In genomic region chr14:62076825-62077660, GRCh38 we compare ENCODE assay signal across 19 cellular contexts.
DNase-seq lines count a peak whose midpoint lies in the region; ATAC-seq, FAIRE-seq and TF ChIP-seq lines count a peak whose summit lies in the region.
"Had no signal": no experiment of that assay in that cellular context is flagged by ENCODE, and none has a peak within 500 bp of the region (broad histone marks: within the 10 kb centered on the region; RNA-seq: fewer than 3 reads in every experiment).

No MANE protein-coding gene starts in this region.

- H3K27ac Mint-ChIP-seq in activated naive CD4-positive, alpha-beta T cell treated with anti-CD3 and anti-CD28 coated beads, Interleukin-2, amount 50 U/mL, for 24 hours, result no peak overlapping the region
- peak overlapping the region; percentile 4 to 53 for H3K27ac Mint-ChIP-seq in stimulated activated naive CD8-positive, alpha-beta T cell treated with anti-CD3 and anti-CD28 coated beads, Interleukin-15, amount 100 ng/mL, for 72 hours
- H3K27ac Mint-ChIP-seq: mesothelial cell of epicardium had no signal

- ATAC-seq in stimulated activated naive CD8-positive, alpha-beta T cell treated with anti-CD3 and anti-CD28 coated beads, Interleukin-15, amount 100 ng/mL, for 72 hours, result peak; percentile 8
- no peak for ATAC-seq in HG02763 (IDR thresholded peaks at IDR 0.05; ENCODE audit: unreplicated experiment)
- ATAC-seq: left cardiac atrium had no signal

- peak overlapping the region; percentile 23 for H3K4me3 Mint-ChIP-seq in activated naive CD4-positive, alpha-beta T cell treated with anti-CD3 and anti-CD28 coated beads, Interleukin-2, amount 50 U/mL, for 24 hours
- peak overlapping the region in 1 of 2 donors; percentile 38 for H3K4me3 Mint-ChIP-seq in stimulated activated naive CD8-positive, alpha-beta T cell treated with anti-CD3 and anti-CD28 coated beads, Interleukin-15, amount 100 ng/mL, for 72 hours
- H3K4me3 Mint-ChIP-seq: mesothelial cell of epicardium had no signal

- no peaks in the 10 kb centered on the region for H3K36me3 ChIP-seq in bronchial epithelial cell (ENCODE audit: control insufficient read depth, insufficient read depth, low read length)
- H3K36me3 ChIP-seq: neutrophil had no signal

- H3K27me3 ChIP-seq in bronchial epithelial cell (ENCODE audit: control insufficient read depth, insufficient read depth, low read length), result no peaks in the 10 kb centered on the region
- H3K27me3 ChIP-seq: neutrophil had no signal

- TF ChIP-seq CTCF in bronchial epithelial cell (IDR thresholded peaks at IDR 0.05; ENCODE audit: insufficient read depth, low read length, severe bottlenecking), result no peak

- H3K4me1 Mint-ChIP-seq in activated naive CD4-positive, alpha-beta T cell treated with anti-CD3 and anti-CD28 coated beads, Interleukin-2, amount 50 U/mL, for 24 hours, result peaks cover 43% of the 10 kb centered on the region
- H3K4me1 Mint-ChIP-seq in stimulated activated naive CD8-positive, alpha-beta T cell treated with anti-CD3 and anti-CD28 coated beads, Interleukin-15, amount 100 ng/mL, for 72 hours, result peaks cover 30% of the 10 kb centered on the region
- H3K4me1 Mint-ChIP-seq: mesothelial cell of epicardium had no signal

- FAIRE-seq in bronchial epithelial cell (lab: Jason Lieb, UNC), result peak; percentile 64
- FAIRE-seq: G401.6 had no signal

- H3K36me3 Mint-ChIP-seq in activated naive CD4-positive, alpha-beta T cell treated with anti-CD3 and anti-CD28 coated beads, Interleukin-2, amount 50 U/mL, for 24 hours, result no peaks in the 10 kb centered on the region
- H3K36me3 Mint-ChIP-seq: mesothelial cell of epicardium, T-cell had no signal

- no peaks in the 10 kb centered on the region for H3K9me3 Mint-ChIP-seq in activated naive CD4-positive, alpha-beta T cell treated with anti-CD3 and anti-CD28 coated beads, Interleukin-2, amount 50 U/mL, for 24 hours
- H3K9me3 Mint-ChIP-seq in stimulated activated naive CD8-positive, alpha-beta T cell treated with anti-CD3 and anti-CD28 coated beads, Interleukin-15, amount 100 ng/mL, for 72 hours, result no peaks in the 10 kb centered on the region
- H3K9me3 Mint-ChIP-seq: mesothelial cell of epicardium, T-cell had no signal

- no peaks in the 10 kb centered on the region for H3K27me3 Mint-ChIP-seq in activated naive CD4-positive, alpha-beta T cell treated with anti-CD3 and anti-CD28 coated beads, Interleukin-2, amount 50 U/mL, for 24 hours
- no peaks in the 10 kb centered on the region for H3K27me3 Mint-ChIP-seq in stimulated activated naive CD8-positive, alpha-beta T cell treated with anti-CD3 and anti-CD28 coated beads, Interleukin-15, amount 100 ng/mL, for 72 hours

- DNase-seq in activated naive CD4-positive, alpha-beta T cell treated with Interleukin-2 at 50 U/mL for 16 hours, result no peak
- peak; percentile 83 to 93 for DNase-seq in NCI-H524 (lab: John Stamatoyannopoulos, UW)
- no peak for DNase-seq in bronchial epithelial cell (ENCODE audit: low read depth)
- DNase-seq in stimulated activated naive CD8-positive, alpha-beta T cell treated with anti-CD3 and anti-CD28 coated beads, Interleukin-15, amount 100 ng/mL, for 72 hours, result no peak
- no peak for DNase-seq in stimulated activated CD4-positive, alpha-beta T cell treated with anti-CD3 and anti-CD28 coated beads, Interleukin-15, amount 100 ng/mL, for 24 hours
- DNase-seq in SW480 (ENCODE audit: low spot score), result no peak
- DNase-seq: ACHN, activated gamma-delta T cell, cortex of kidney, foreskin fibroblast, left cardiac atrium, NCI-H2081 treated with DMSO at 0.1 percent for 48 hours, NCI-H748 treated with DMSO at 0.1 percent for 48 hours had no signal

- H3K4me3 ChIP-seq in bronchial epithelial cell (ENCODE audit: low read depth, low read length), result no peak overlapping the region

Comparison
In these comparisons a context has a peak if more than half of its experiments do, and no peak if none do; other contexts are left out.
1. DNase-seq: peak in NCI-H524 (2 of 2); none in activated naive CD4-positive, alpha-beta T cell treated with Interleukin-2 at 50 U/mL for 16 hours (single experiment), bronchial epithelial cell (single experiment), stimulated activated naive CD8-positive, alpha-beta T cell treated with anti-CD3 and anti-CD28 coated beads, Interleukin-15, amount 100 ng/mL, for 72 hours (0 of 2), stimulated activated CD4-positive, alpha-beta T cell treated with anti-CD3 and anti-CD28 coated beads, Interleukin-15, amount 100 ng/mL, for 24 hours (single experiment) and SW480 (single experiment).